In the genomic region with DNA sequence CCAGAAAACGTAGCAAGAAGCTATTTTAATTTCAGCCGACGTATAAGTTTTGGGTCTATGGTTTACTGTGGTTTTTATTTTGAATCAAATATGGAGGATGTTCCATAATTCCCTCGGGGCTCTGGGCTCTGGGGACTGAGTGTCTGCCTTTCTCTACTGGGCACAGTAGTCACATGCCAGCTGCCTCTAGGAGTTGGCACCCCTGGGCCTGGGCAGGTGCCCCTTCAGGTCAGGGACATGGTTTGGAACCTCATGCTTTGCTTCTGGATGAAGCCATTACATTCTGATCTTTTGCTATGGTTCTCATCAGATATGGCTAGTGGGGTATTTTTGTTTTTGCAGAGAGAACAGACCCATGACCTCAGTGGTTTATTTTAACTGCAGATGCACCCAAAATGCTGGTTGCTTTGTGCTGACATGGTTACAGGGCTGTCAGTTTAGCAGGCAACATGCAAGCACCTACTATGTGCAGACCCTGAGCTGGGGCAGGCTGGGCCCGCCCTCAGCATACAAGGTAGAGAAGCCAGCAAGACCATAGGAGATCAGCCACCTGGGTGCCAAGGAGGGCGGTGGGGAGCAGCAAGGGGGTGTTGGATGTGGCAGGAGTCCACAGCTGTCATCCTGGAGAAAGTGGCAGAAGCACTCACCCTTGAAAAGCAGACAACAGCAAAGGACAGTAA, we compare ENCODE assay signal across 1 cellular context.
TF ChIP-seq lines count a peak whose summit lies in the region.

No MANE protein-coding gene starts in this region.

TF ChIP-seq in K562, 482 proteins besides CTCF, POLR2A, EP300 and RAD21 (continued from another document):
- TF ChIP-seq, protein P1, sequence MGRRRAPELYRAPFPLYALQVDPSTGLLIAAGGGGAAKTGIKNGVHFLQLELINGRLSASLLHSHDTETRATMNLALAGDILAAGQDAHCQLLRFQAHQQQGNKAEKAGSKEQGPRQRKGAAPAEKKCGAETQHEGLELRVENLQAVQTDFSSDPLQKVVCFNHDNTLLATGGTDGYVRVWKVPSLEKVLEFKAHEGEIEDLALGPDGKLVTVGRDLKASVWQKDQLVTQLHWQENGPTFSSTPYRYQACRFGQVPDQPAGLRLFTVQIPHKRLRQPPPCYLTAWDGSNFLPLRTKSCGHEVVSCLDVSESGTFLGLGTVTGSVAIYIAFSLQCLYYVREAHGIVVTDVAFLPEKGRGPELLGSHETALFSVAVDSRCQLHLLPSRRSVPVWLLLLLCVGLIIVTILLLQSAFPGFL (CRISPR knock-in tag; IDR thresholded peaks at IDR 0.05), result no peak
- TF ChIP-seq ZKSCAN1 (IDR thresholded peaks at IDR 0.05; ENCODE audit: low read depth, low read length) (peak; percentile 93), RCOR1 (IDR thresholded peaks at IDR 0.05; ENCODE audit: borderline replicate concordance in 1 of 2, low read depth in 2 of 2, low read length in 2 of 2) (no peak), GTF2F1 (IDR thresholded peaks at IDR 0.05; ENCODE audit: low read depth, low read length) (no peak), ZNF766 (CRISPR knock-in tag; conservative IDR thresholded peaks at IDR 0.05) (no peak), RAD51 (IDR thresholded peaks at IDR 0.05; ENCODE audit: borderline replicate concordance, low read depth) (no peak), RBM14 (IDR thresholded peaks at IDR 0.05; ENCODE audit: borderline replicate concordance, insufficient read depth, low read depth, low read length) (no peak), ZNF23 (CRISPR knock-in tag; IDR thresholded peaks at IDR 0.05) (no peak), ZNF77 (CRISPR knock-in tag; IDR thresholded peaks at IDR 0.05) (no peak), NUFIP1 (IDR thresholded peaks at IDR 0.05; ENCODE audit: partially characterized antibody) (no peak), HSF4 (CRISPR knock-in tag; IDR thresholded peaks at IDR 0.05; ENCODE audit: borderline replicate concordance) (no peak)
- TF ChIP-seq, protein P2, sequence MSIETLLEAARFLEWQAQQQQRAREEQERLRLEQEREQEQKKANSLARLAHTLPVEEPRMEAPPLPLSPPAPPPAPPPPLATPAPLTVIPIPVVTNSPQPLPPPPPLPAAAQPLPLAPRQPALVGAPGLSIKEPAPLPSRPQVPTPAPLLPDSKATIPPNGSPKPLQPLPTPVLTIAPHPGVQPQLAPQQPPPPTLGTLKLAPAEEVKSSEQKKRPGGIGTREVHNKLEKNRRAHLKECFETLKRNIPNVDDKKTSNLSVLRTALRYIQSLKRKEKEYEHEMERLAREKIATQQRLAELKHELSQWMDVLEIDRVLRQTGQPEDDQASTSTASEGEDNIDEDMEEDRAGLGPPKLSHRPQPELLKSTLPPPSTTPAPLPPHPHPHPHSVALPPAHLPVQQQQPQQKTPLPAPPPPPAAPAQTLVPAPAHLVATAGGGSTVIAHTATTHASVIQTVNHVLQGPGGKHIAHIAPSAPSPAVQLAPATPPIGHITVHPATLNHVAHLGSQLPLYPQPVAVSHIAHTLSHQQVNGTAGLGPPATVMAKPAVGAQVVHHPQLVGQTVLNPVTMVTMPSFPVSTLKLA (conservative IDR thresholded peaks at IDR 0.05), result no peak
- TF ChIP-seq, protein P3, sequence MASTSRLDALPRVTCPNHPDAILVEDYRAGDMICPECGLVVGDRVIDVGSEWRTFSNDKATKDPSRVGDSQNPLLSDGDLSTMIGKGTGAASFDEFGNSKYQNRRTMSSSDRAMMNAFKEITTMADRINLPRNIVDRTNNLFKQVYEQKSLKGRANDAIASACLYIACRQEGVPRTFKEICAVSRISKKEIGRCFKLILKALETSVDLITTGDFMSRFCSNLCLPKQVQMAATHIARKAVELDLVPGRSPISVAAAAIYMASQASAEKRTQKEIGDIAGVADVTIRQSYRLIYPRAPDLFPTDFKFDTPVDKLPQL (IDR thresholded peaks at IDR 0.05; ENCODE audit: extremely low read depth, insufficient read length), result no peak
